14 cellular contexts compared by ENCODE assay signal in the genomic region with DNA sequence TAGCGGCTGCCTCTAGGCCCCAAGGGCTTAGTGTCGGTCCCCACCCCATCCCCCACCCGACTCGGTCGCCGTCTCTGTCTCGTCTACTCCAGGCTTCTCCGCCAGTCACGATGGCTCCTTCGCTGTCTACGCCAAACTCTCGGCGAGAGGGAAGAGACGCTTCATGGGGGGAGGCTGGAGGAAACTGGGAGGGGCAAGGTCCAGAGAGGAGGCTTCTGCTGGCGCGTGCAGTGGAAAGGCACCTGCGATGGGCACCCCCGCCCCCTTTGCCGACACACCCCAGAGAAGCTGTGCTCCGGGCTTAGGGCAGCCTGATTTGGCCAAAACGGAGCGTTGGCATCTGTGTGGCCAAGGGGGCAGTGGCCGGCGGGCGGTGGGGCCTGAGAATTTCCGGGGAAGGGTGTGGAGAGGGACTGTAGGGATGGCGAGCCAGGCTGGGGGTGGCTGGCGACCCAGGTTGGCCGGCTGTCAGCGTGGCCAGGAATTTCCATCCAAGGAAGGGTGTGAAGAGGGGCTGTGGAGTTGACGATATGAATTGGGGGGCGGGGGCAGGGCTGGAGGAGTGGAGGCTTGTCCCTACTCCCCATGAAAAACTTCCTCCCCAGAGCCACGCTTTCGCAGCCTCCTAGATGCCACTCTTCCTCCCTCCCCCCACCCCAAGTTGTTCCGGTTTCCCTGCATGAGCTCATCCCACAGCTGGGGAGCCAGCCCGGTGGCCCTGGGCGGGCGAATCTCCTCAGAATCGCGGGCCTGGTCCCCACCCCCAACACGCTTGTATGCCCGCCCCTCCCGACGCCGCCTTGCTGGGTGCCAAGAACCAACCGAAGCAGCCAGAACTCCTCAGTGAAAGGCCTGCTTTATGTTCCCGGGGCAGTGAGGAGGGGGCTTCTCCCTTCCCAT. TPM values are rescaled to one million over a fixed set of nuclear protein-coding genes. Genes with fewer than 3 reads are reported as not detected.
DNase-seq lines count a peak whose midpoint lies in the region; ATAC-seq and TF ChIP-seq lines count a peak whose summit lies in the region.
"Had no signal": no experiment of that assay in that cellular context is flagged by ENCODE, and none has a peak within 500 bp of the region (broad histone marks: within the 10 kb centered on the region; RNA-seq: fewer than 3 reads in every experiment).

No MANE protein-coding gene starts in this region.

- H3K9me3 Mint-ChIP-seq in activated T-helper 17 cell treated with anti-CD3 and anti-CD28 coated beads, Interleukin-2, amount 50 U/mL, for 72 hours, result no peaks in the 10 kb centered on the region
- H3K9me3 Mint-ChIP-seq: activated CD8-positive, alpha-beta T cell treated with anti-CD3 and anti-CD28 coated beads for 36 hours; HFFc6 had no signal

- H3K27me3 ChIP-seq in ascending aorta, result peaks cover 8% of the 10 kb centered on the region

- no peak overlapping the region for H3K27ac Mint-ChIP-seq in activated T-helper 17 cell treated with anti-CD3 and anti-CD28 coated beads, Interleukin-2, amount 50 U/mL, for 72 hours
- H3K27ac Mint-ChIP-seq: activated CD8-positive, alpha-beta T cell treated with anti-CD3 and anti-CD28 coated beads for 36 hours; HFFc6 had no signal

- H3K9me3 ChIP-seq in ascending aorta, result no peaks in the 10 kb centered on the region

- intact Hi-C loops in ascending aorta (cut with DNase I), result no loop called here

- no peak overlapping the region for H3K4me3 Mint-ChIP-seq in activated T-helper 17 cell treated with anti-CD3 and anti-CD28 coated beads, Interleukin-2, amount 50 U/mL, for 72 hours
- H3K4me3 Mint-ChIP-seq: activated CD8-positive, alpha-beta T cell treated with anti-CD3 and anti-CD28 coated beads for 36 hours had no signal

- H3K27me3 Mint-ChIP-seq in activated T-helper 17 cell treated with anti-CD3 and anti-CD28 coated beads, Interleukin-2, amount 50 U/mL, for 72 hours, result peaks cover 43% of the 10 kb centered on the region

- peaks cover 3 to 28% of the 10 kb centered on the region in 2 donors for H3K4me1 ChIP-seq in ascending aorta

- no peaks in the 10 kb centered on the region for H3K36me3 ChIP-seq in ascending aorta

- H3K27ac ChIP-seq in ascending aorta, result no peak overlapping the region
- peak overlapping the region; percentile 89 for H3K27ac ChIP-seq in substantia nigra (ENCODE audit: low read depth, low read length, poor library complexity, severe bottlenecking)
- H3K27ac ChIP-seq: RWPE1 had no signal

- no peak for TF ChIP-seq CTCF in ascending aorta (IDR thresholded peaks at IDR 0.05)

- no peaks in the 10 kb centered on the region for H3K36me3 Mint-ChIP-seq in activated T-helper 17 cell treated with anti-CD3 and anti-CD28 coated beads, Interleukin-2, amount 50 U/mL, for 72 hours (ENCODE audit: low read depth)

- DNase-seq in DMS53 (lab: John Stamatoyannopoulos, UW) (peak; percentile 68), DMS53 treated with DMSO at 0.1 percent for 48 hours (lab: John Stamatoyannopoulos, UW; ENCODE audit: unreplicated experiment) (no peak), ascending aorta (ENCODE audit: low spot score in 2 of 2) (no peak), iPS-NIHi11 (ENCODE audit: low spot score) (peak; percentile 76), substantia nigra (lab: John Stamatoyannopoulos, UW) (peak; percentile 28 to 90 (median 76)), foreskin melanocyte (no peak), NCI-H345 (lab: John Stamatoyannopoulos, UW) (no peak)
- DNase-seq: 8988T; activated CD8-positive, alpha-beta T cell treated with anti-CD3 and anti-CD28 coated beads for 36 hours; amniotic stem cell; HFFc6; NCI-H1092 had no signal

- H3K4me1 Mint-ChIP-seq in activated T-helper 17 cell treated with anti-CD3 and anti-CD28 coated beads, Interleukin-2, amount 50 U/mL, for 72 hours, result peaks cover 5% of the 10 kb centered on the region

- H3K4me3 ChIP-seq in ascending aorta, result peak overlapping the region; percentile 57 to 59

- no peak for ATAC-seq in activated T-helper 17 cell treated with anti-CD3 and anti-CD28 coated beads, Interleukin-2, amount 50 U/mL, for 72 hours (replicated peaks)
- ATAC-seq: activated CD8-positive, alpha-beta T cell treated with anti-CD3 and anti-CD28 coated beads for 36 hours had no signal

RNA-seq across cellular contexts. Expression of a gene that starts 1.4 kb away (rescaled TPM):
- 10.9 TPM for total RNA-seq in ascending aorta
- total RNA-seq in activated T-helper 17 cell treated with anti-CD3 and anti-CD28 coated beads, Interleukin-2, amount 50 U/mL, for 72 hours, result not detected
- total RNA-seq: activated CD8-positive, alpha-beta T cell treated with anti-CD3 and anti-CD28 coated beads for 36 hours had no signal

RNA-seq across cellular contexts. Expression of a gene that starts 10.3 kb away (rescaled TPM):
- not detected for total RNA-seq in ascending aorta
- total RNA-seq in activated T-helper 17 cell treated with anti-CD3 and anti-CD28 coated beads, Interleukin-2, amount 50 U/mL, for 72 hours, result not detected
- total RNA-seq: activated CD8-positive, alpha-beta T cell treated with anti-CD3 and anti-CD28 coated beads for 36 hours; HFFc6 had no signal

Comparison
In these comparisons a context has a peak if more than half of its experiments do, and no peak if none do; other contexts are left out.
1. DNase-seq: peak in DMS53 (single experiment), iPS-NIHi11 (single experiment) and substantia nigra (49 of 49); none in DMS53 treated with DMSO at 0.1 percent for 48 hours (single experiment), ascending aorta (0 of 2), foreskin melanocyte (single experiment) and NCI-H345 (single experiment).
2. RNA of a gene that starts 1.4 kb away (total RNA-seq): 10.9 TPM in ascending aorta (single experiment); not detected in activated T-helper 17 cell treated with anti-CD3 and anti-CD28 coated beads, Interleukin-2, amount 50 U/mL, for 72 hours; every median in the first group is over 10 times any median in the second.